In genomic region chr12:57133013-57133569, GRCh38 we compare ENCODE assay signal across 13 cellular contexts. TPM values are rescaled to one million over a fixed set of nuclear protein-coding genes. Genes with fewer than 3 reads are reported as not detected.
DNase-seq lines count a peak whose midpoint lies in the region; ATAC-seq and TF ChIP-seq lines count a peak whose summit lies in the region.
"Had no signal": no experiment of that assay in that cellular context is flagged by ENCODE, and none has a peak within 500 bp of the region (broad histone marks: within the 10 kb centered on the region; RNA-seq: fewer than 3 reads in every experiment).

No MANE protein-coding gene starts in this region.

- no peaks in the 10 kb centered on the region for H3K9me3 ChIP-seq in gastroesophageal sphincter

- no peaks in the 10 kb centered on the region for H3K27me3 ChIP-seq in gastroesophageal sphincter

- TF ChIP-seq CTCF in gastroesophageal sphincter (IDR thresholded peaks at IDR 0.05): no peak
- TF ChIP-seq CTCF in progenitor cell of endocrine pancreas (IDR thresholded peaks at IDR 0.05; ENCODE audit: unreplicated experiment): no peak

- H3K36me3 ChIP-seq in gastroesophageal sphincter: no peaks in the 10 kb centered on the region

- H3K27ac Mint-ChIP-seq in progenitor cell of endocrine pancreas: peak overlapping the region; percentile 37
- H3K27ac Mint-ChIP-seq: activated CD4-positive, alpha-beta memory T cell treated with anti-CD3 and anti-CD28 coated beads for 36 hours had no signal

- 23 to 72% methylated on average over 2 to 3 of the region's 4 CpGs for WGBS in gastroesophageal sphincter (ENCODE audit: low coverage in 1 of 2), 2 donors

- peak overlapping the region; percentile 10 to 100 (median 98) for H3K27ac ChIP-seq in gastroesophageal sphincter
- H3K27ac ChIP-seq: KMS-11 had no signal

- TF ChIP-seq EP300 in gastroesophageal sphincter (IDR thresholded peaks at IDR 0.05): no peak

- DNase-seq in AG08395 (ENCODE audit: low spot score) (peak; percentile 64), progenitor cell of endocrine pancreas (ENCODE audit: low spot score, unreplicated experiment) (no peak), AG08396 (ENCODE audit: low spot score) (no peak), middle frontal gyrus (ENCODE audit: extremely low spot score, low spot score) (no peak), SK-N-DZ (ENCODE audit: low spot score) (no peak)
- DNase-seq in stimulated activated naive CD4-positive, alpha-beta T cell treated with Interleukin-2 at 50 U/mL for 16 hours (lab: John Stamatoyannopoulos, UW): no peak
- DNase-seq: activated CD4-positive, alpha-beta memory T cell treated with anti-CD3 and anti-CD28 coated beads for 36 hours; CD4-positive, alpha-beta memory T cell had no signal

- H3K27me3 Mint-ChIP-seq in progenitor cell of endocrine pancreas: peaks cover 3% of the 10 kb centered on the region
- H3K27me3 Mint-ChIP-seq: activated CD4-positive, alpha-beta memory T cell treated with anti-CD3 and anti-CD28 coated beads for 36 hours; CD4-positive, alpha-beta memory T cell had no signal

- H3K4me3 Mint-ChIP-seq in progenitor cell of endocrine pancreas (ENCODE audit: low read depth): no peak overlapping the region
- H3K4me3 Mint-ChIP-seq: activated CD4-positive, alpha-beta memory T cell treated with anti-CD3 and anti-CD28 coated beads for 36 hours; CD4-positive, alpha-beta memory T cell had no signal

- H3K36me3 Mint-ChIP-seq in progenitor cell of endocrine pancreas (ENCODE audit: insufficient read depth): no peaks in the 10 kb centered on the region
- H3K36me3 Mint-ChIP-seq: activated CD4-positive, alpha-beta memory T cell treated with anti-CD3 and anti-CD28 coated beads for 36 hours; CD4-positive, alpha-beta memory T cell had no signal

- H3K4me1 ChIP-seq in gastroesophageal sphincter: peaks cover 0 to 95% (median 25%) of the 10 kb centered on the region in 3 donors

- TF ChIP-seq POLR2A in gastroesophageal sphincter (IDR thresholded peaks at IDR 0.05): no peak

- H3K4me1 Mint-ChIP-seq in progenitor cell of endocrine pancreas (ENCODE audit: low read depth): peaks cover 43% of the 10 kb centered on the region

- H3K4me3 ChIP-seq in gastroesophageal sphincter: peak overlapping the region in 1 of 2 donors; percentile 88

- ATAC-seq in SK-N-SH treated with all-trans-retinoic acid at 6 μM for 48 hours (peak; percentile 7; the same call in 1 of the 3 replicates), gastroesophageal sphincter (no peak)

- no peaks in the 10 kb centered on the region for H3K9me3 Mint-ChIP-seq in progenitor cell of endocrine pancreas (ENCODE audit: low read depth)
- H3K9me3 Mint-ChIP-seq: activated CD4-positive, alpha-beta memory T cell treated with anti-CD3 and anti-CD28 coated beads for 36 hours; CD4-positive, alpha-beta memory T cell had no signal

TF ChIP-seq in SK-N-SH treated with all-trans-retinoic acid at 6 μM for 48 hours, 23 proteins besides CTCF, POLR2A, EP300 and RAD21:
- TF ChIP-seq ZFP30 (CRISPR knock-in tag; IDR thresholded peaks at IDR 0.05) (no peak), ARNTL (CRISPR knock-in tag; IDR thresholded peaks at IDR 0.05; ENCODE audit: borderline replicate concordance, low read depth) (no peak), BACH2 (CRISPR knock-in tag; IDR thresholded peaks at IDR 0.05; ENCODE audit: borderline replicate concordance) (no peak), PPARA (CRISPR knock-in tag; IDR thresholded peaks at IDR 0.05; ENCODE audit: borderline replicate concordance) (no peak), GLIS3 (CRISPR knock-in tag; IDR thresholded peaks at IDR 0.05) (no peak), SNAI2 (CRISPR knock-in tag; IDR thresholded peaks at IDR 0.05) (no peak), ZNF70 (CRISPR knock-in tag; IDR thresholded peaks at IDR 0.05) (no peak), ISL1 (CRISPR knock-in tag; IDR thresholded peaks at IDR 0.05) (no peak), ZC3H10 (CRISPR knock-in tag; IDR thresholded peaks at IDR 0.05) (no peak), CSDC2 (CRISPR knock-in tag; IDR thresholded peaks at IDR 0.05) (no peak), OSR1 (CRISPR knock-in tag; IDR thresholded peaks at IDR 0.05) (no peak), PATZ1 (CRISPR knock-in tag; IDR thresholded peaks at IDR 0.05; ENCODE audit: borderline replicate concordance) (no peak), CREB5 (CRISPR knock-in tag; IDR thresholded peaks at IDR 0.05; ENCODE audit: low read depth) (no peak), ZFP3 (CRISPR knock-in tag; IDR thresholded peaks at IDR 0.05) (no peak), ZNF565 (CRISPR knock-in tag; conservative IDR thresholded peaks at IDR 0.05; ENCODE audit: low read depth) (no peak)
- TF ChIP-seq, protein P1, sequence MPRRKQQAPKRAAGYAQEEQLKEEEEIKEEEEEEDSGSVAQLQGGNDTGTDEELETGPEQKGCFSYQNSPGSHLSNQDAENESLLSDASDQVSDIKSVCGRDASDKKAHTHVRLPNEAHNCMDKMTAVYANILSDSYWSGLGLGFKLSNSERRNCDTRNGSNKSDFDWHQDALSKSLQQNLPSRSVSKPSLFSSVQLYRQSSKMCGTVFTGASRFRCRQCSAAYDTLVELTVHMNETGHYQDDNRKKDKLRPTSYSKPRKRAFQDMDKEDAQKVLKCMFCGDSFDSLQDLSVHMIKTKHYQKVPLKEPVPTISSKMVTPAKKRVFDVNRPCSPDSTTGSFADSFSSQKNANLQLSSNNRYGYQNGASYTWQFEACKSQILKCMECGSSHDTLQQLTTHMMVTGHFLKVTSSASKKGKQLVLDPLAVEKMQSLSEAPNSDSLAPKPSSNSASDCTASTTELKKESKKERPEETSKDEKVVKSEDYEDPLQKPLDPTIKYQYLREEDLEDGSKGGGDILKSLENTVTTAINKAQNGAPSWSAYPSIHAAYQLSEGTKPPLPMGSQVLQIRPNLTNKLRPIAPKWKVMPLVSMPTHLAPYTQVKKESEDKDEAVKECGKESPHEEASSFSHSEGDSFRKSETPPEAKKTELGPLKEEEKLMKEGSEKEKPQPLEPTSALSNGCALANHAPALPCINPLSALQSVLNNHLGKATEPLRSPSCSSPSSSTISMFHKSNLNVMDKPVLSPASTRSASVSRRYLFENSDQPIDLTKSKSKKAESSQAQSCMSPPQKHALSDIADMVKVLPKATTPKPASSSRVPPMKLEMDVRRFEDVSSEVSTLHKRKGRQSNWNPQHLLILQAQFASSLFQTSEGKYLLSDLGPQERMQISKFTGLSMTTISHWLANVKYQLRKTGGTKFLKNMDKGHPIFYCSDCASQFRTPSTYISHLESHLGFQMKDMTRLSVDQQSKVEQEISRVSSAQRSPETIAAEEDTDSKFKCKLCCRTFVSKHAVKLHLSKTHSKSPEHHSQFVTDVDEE (CRISPR knock-in tag; IDR thresholded peaks at IDR 0.05): no peak

RNA-seq across cellular contexts. Expression of gene LRP1, which starts 4.8 kb away (rescaled TPM):
- total RNA-seq in gastroesophageal sphincter: 100 to 1,000 TPM; 185 to 292 (median 216) TPM
- 93.4 and 95.7 TPM in 2 replicates for total RNA-seq in progenitor cell of endocrine pancreas
- polyA plus RNA-seq in SK-N-DZ (2014; cell fraction: cytosol; rRNA removed): 6.4 and 7.8 TPM in 2 replicates
- polyA plus RNA-seq in SK-N-DZ (2014; cell fraction: nucleus; rRNA removed): 16.5 and 44.9 TPM in 2 replicates

RNA-seq across cellular contexts. Expression of gene LRP1-AS, which starts 14.3 kb away (rescaled TPM):
- total RNA-seq in gastroesophageal sphincter (not detected), progenitor cell of endocrine pancreas (not detected in 2 replicates)
- polyA plus RNA-seq in SK-N-DZ (2014; cell fraction: cytosol; rRNA removed): not detected in 2 replicates
- not detected in 2 replicates for polyA plus RNA-seq in SK-N-DZ (2014; cell fraction: nucleus; rRNA removed)
- total RNA-seq: activated CD4-positive, alpha-beta memory T cell treated with anti-CD3 and anti-CD28 coated beads for 36 hours; CD4-positive, alpha-beta memory T cell; kidney epithelial cell; OCI-LY7 had no signal
- polyA plus RNA-seq: CD4-positive, alpha-beta memory T cell had no signal

RNA-seq across cellular contexts. Expression of gene STAT6, which starts 21.9 kb away (rescaled TPM):
- 100 to 1,000 TPM in 3 of 4 donors, 10 to 100 TPM in 1; 92.5 to 166 (median 156) TPM for total RNA-seq in gastroesophageal sphincter
- total RNA-seq in progenitor cell of endocrine pancreas: 130 and 136 TPM in 2 replicates
- 37.1 and 42.2 TPM in 2 replicates for polyA plus RNA-seq in SK-N-DZ (2014; cell fraction: cytosol; rRNA removed)
- polyA plus RNA-seq in SK-N-DZ (2014; cell fraction: nucleus; rRNA removed): 129 TPM in 2 replicates

RNA-seq across cellular contexts. Expression of gene NAB2, which starts 44.2 kb away (rescaled TPM):
- 10 to 100 TPM; 30.7 to 41.3 (median 38.8) TPM for total RNA-seq in gastroesophageal sphincter
- 13.4 and 13.8 TPM in 2 replicates for total RNA-seq in progenitor cell of endocrine pancreas
- polyA plus RNA-seq in SK-N-DZ (2014; cell fraction: cytosol; rRNA removed): 24.6 and 39.9 TPM in 2 replicates
- 33.8 and 35.6 TPM in 2 replicates for polyA plus RNA-seq in SK-N-DZ (2014; cell fraction: nucleus; rRNA removed)

RNA-seq across cellular contexts. Expression of gene NEMP1, which starts 54.5 kb away (rescaled TPM):
- 10 to 100 TPM; 11.8 to 14.9 (median 12.7) TPM for total RNA-seq in gastroesophageal sphincter
- 24.2 and 26.5 TPM in 2 replicates for total RNA-seq in progenitor cell of endocrine pancreas
- polyA plus RNA-seq in SK-N-DZ (2014; cell fraction: cytosol; rRNA removed): 48.5 and 61.1 TPM in 2 replicates
- polyA plus RNA-seq in SK-N-DZ (2014; cell fraction: nucleus; rRNA removed): 58.2 and 72.1 TPM in 2 replicates
